ENCODE assay signal across 1 cellular context in the genomic region with DNA sequence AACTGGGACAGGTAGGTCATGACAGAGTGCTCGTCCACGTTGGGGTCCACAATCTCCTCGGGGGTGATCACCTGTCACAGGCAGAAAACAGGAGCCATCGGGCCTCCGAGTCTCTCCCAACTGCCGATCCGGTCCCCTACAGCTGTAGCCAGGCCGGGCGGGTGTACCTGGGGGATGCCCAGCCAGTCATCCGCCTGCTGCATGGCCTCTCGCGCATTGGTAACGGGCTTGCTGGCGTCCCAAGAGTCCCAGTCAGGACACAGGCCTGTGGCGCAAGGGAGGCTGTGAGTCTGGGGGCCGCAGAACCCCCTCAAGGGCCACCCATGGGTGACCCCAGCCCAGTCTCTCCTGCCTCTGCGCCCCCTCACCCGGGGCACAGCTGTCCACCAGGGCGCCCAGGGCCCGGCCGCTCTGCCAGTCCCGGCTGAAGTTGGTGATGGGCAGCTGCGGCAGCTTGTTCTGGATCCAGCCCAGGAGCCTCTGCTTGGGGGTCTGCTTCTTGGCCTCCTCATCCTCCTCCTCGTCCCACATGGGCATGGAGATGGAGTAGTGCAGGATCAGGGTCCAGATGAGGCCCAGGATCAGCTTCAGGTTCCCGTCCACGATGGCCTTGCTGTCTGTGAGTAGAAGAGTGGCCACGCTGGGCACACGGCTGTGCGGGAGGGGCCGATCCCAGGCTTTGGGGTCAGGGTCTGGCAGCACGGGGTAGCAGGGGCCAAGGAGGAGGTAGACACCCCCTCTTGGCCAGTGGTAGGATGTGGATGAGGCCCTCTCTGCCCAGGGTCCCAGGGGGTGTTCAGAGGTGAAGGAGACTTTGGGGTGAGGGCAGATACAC.
TF ChIP-seq lines count a peak whose summit lies in the region.

No MANE protein-coding gene starts in this region.

TF ChIP-seq in HCT116, 20 proteins besides CTCF, POLR2A, EP300 and RAD21:
- TF ChIP-seq FOSL1 (IDR thresholded peaks at IDR 0.05; ENCODE audit: low read depth) (no peak), SRF (IDR thresholded peaks at IDR 0.05; ENCODE audit: low read depth) (no peak), EGR1 (IDR thresholded peaks at IDR 0.05; ENCODE audit: low read depth) (no peak), YY1 (IDR thresholded peaks at IDR 0.05; ENCODE audit: extremely low read depth, insufficient replicate concordance, low read depth, low read length) (no peak), ELF1 (IDR thresholded peaks at IDR 0.05; ENCODE audit: borderline replicate concordance, low read depth) (no peak), TCF7L2 (IDR thresholded peaks at IDR 0.05; ENCODE audit: borderline replicate concordance, extremely low read depth, insufficient read depth, insufficient read length) (no peak), JUND (IDR thresholded peaks at IDR 0.05) (no peak), EZH2 (IDR thresholded peaks at IDR 0.05) (no peak), ZFX (IDR thresholded peaks at IDR 0.05) (no peak), SP1 (IDR thresholded peaks at IDR 0.05; ENCODE audit: low read depth) (no peak), SIN3A (IDR thresholded peaks at IDR 0.05; ENCODE audit: low read depth) (no peak), ZBTB33 (IDR thresholded peaks at IDR 0.05; ENCODE audit: extremely low read depth, insufficient replicate concordance, low read length) (no peak), CBX3 (IDR thresholded peaks at IDR 0.05; ENCODE audit: low read depth) (no peak)
- TF ChIP-seq, protein P1, sequence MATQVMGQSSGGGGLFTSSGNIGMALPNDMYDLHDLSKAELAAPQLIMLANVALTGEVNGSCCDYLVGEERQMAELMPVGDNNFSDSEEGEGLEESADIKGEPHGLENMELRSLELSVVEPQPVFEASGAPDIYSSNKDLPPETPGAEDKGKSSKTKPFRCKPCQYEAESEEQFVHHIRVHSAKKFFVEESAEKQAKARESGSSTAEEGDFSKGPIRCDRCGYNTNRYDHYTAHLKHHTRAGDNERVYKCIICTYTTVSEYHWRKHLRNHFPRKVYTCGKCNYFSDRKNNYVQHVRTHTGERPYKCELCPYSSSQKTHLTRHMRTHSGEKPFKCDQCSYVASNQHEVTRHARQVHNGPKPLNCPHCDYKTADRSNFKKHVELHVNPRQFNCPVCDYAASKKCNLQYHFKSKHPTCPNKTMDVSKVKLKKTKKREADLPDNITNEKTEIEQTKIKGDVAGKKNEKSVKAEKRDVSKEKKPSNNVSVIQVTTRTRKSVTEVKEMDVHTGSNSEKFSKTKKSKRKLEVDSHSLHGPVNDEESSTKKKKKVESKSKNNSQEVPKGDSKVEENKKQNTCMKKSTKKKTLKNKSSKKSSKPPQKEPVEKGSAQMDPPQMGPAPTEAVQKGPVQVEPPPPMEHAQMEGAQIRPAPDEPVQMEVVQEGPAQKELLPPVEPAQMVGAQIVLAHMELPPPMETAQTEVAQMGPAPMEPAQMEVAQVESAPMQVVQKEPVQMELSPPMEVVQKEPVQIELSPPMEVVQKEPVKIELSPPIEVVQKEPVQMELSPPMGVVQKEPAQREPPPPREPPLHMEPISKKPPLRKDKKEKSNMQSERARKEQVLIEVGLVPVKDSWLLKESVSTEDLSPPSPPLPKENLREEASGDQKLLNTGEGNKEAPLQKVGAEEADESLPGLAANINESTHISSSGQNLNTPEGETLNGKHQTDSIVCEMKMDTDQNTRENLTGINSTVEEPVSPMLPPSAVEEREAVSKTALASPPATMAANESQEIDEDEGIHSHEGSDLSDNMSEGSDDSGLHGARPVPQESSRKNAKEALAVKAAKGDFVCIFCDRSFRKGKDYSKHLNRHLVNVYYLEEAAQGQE (IDR thresholded peaks at IDR 0.05; ENCODE audit: low read depth): no peak
- TF ChIP-seq, protein P2, sequence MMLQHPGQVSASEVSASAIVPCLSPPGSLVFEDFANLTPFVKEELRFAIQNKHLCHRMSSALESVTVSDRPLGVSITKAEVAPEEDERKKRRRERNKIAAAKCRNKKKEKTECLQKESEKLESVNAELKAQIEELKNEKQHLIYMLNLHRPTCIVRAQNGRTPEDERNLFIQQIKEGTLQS (IDR thresholded peaks at IDR 0.05): no peak
- TF ChIP-seq, protein P3, sequence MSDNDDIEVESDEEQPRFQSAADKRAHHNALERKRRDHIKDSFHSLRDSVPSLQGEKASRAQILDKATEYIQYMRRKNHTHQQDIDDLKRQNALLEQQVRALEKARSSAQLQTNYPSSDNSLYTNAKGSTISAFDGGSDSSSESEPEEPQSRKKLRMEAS (IDR thresholded peaks at IDR 0.05): no peak
TF ChIP-seq in HCT116: peak in this region for 0.
